Comparison of ENCODE assay signal across 8 cellular contexts in genomic region chr10:118341678-118342637, GRCh38. TPM values are rescaled to one million over a fixed set of nuclear protein-coding genes. Genes with fewer than 3 reads are reported as not detected.
DNase-seq lines count a peak whose midpoint lies in the region; ATAC-seq and TF ChIP-seq lines count a peak whose summit lies in the region.

Gene FAM204A (minus strand): TSS chr10:118342324. CDS start chr10:118336415, 5,909 bp downstream.

- intact Hi-C loops in Calu3 (cut with micrococcal nuclease; ENCODE audit: unreplicated experiment), result no loop called here

- H3K4me3 ChIP-seq in HUES64 (ENCODE audit: low read length) (peak within 1 kb of the TSS; percentile 90), OCI-LY1 (ENCODE audit: low read depth, low read length, poor library complexity, severe bottlenecking) (peak within 1 kb of the TSS; percentile 87)

- H3K9me3 ChIP-seq in HUES64 (ENCODE audit: insufficient read depth, low read depth, low read length), result no peaks in the 10 kb centered on the region
- H3K9me3 ChIP-seq in OCI-LY1 (ENCODE audit: low read length), result no peaks in the 10 kb centered on the region

- TF ChIP-seq CTCF in Calu3 (IDR thresholded peaks at IDR 0.05; ENCODE audit: unreplicated experiment), result no peak
- no peak for TF ChIP-seq CTCF in OCI-LY1 (IDR thresholded peaks at IDR 0.05; ENCODE audit: low read length)
- TF ChIP-seq CTCF in endothelial cell (IDR thresholded peaks at IDR 0.05; ENCODE audit: unreplicated experiment), result no peak
- TF ChIP-seq CTCF in mesothelial cell of epicardium (IDR thresholded peaks at IDR 0.05; ENCODE audit: unreplicated experiment), result no peak

- CTCF ChIA-PET in Calu3 (lab: Charles Lee), result interaction anchor here (0.6 kb wide), 1 partner anchor 31 kb away, joined by 3 read pairs; no protein-coding TSS in a partner anchor

- H4K20me1 ChIP-seq in OCI-LY1 (ENCODE audit: insufficient read depth, low read length), result no peaks in the 10 kb centered on the region

- H3K4me1 ChIP-seq in HUES64 (ENCODE audit: insufficient read depth, low read length) (0 out of 2 replicates have a peak, but pooled peaks cover 6% of the 10 kb centered on the region), OCI-LY1 (ENCODE audit: insufficient read depth, low read length, severe bottlenecking) (peaks cover 41% of the 10 kb centered on the region)

- H3K27ac ChIP-seq in HUES64 (ENCODE audit: low read depth, low read length), result peak within 1 kb of the TSS; percentile 54; the same call in 1 of the 2 replicates
- H3K27ac ChIP-seq in OCI-LY1 (ENCODE audit: low read depth, low read length, poor library complexity, severe bottlenecking), result peak within 1 kb of the TSS; percentile 27

- H3K79me2 ChIP-seq in OCI-LY1 (ENCODE audit: insufficient read depth, low read length), result peaks cover 31% of the 10 kb centered on the region

- H3K27ac Mint-ChIP-seq in Calu3 (ENCODE audit: unreplicated experiment) (peak within 1 kb of the TSS; percentile 88), endothelial cell (ENCODE audit: unreplicated experiment) (peak within 1 kb of the TSS; percentile 98), mesothelial cell of epicardium (peak within 1 kb of the TSS; percentile 98)

- no peaks in the 10 kb centered on the region for H3K27me3 ChIP-seq in HUES64 (ENCODE audit: insufficient read depth, low read length)
- H3K27me3 ChIP-seq in OCI-LY1 (ENCODE audit: insufficient read depth, low read length), result no peaks in the 10 kb centered on the region

- peak within 1 kb of the TSS; percentile 86 for H2AFZ ChIP-seq in OCI-LY1 (ENCODE audit: low read length)

- peak within 1 kb of the TSS; percentile 76 for H3K4me3 Mint-ChIP-seq in Calu3 (ENCODE audit: low read depth, unreplicated experiment)
- H3K4me3 Mint-ChIP-seq in endothelial cell (ENCODE audit: unreplicated experiment), result peak within 1 kb of the TSS; percentile 97
- peak within 1 kb of the TSS; percentile 92 for H3K4me3 Mint-ChIP-seq in mesothelial cell of epicardium

- peak; percentile 88 for DNase-seq in Calu3
- peak; percentile 96 for DNase-seq in activated CD8-positive, alpha-beta memory T cell treated with anti-CD3 and anti-CD28 coated beads, Interleukin-2, amount 50 U/mL, for 4 hours
- peak; percentile 92 for DNase-seq in endothelial cell (ENCODE audit: low spot score)
- peak; percentile 86 to 97 for DNase-seq in mesothelial cell of epicardium (ENCODE audit: low spot score in 2 of 2, unreplicated experiment in 2 of 2)
- DNase-seq in stimulated activated CD8-positive, alpha-beta memory T cell treated with anti-CD3 and anti-CD28 coated beads, Interleukin-15, amount 100 ng/mL, for 48 hours (ENCODE audit: low read depth in 2 of 2), result peak; percentile 87

- H3K36me3 Mint-ChIP-seq in Calu3 (ENCODE audit: insufficient read depth, unreplicated experiment) (peaks cover 16% of the 10 kb centered on the region), endothelial cell (ENCODE audit: low read depth, unreplicated experiment) (no peaks in the 10 kb centered on the region), mesothelial cell of epicardium (no peaks in the 10 kb centered on the region)

- H3K36me3 ChIP-seq in HUES64 (ENCODE audit: insufficient read depth, low read length), result peaks cover 9% of the 10 kb centered on the region; the same call in 1 of the 2 replicates
- peaks cover 12% of the 10 kb centered on the region; the same call in 1 of the 2 replicates for H3K36me3 ChIP-seq in OCI-LY1 (ENCODE audit: insufficient read depth, low read length)

- BruUV-seq in Calu3 (replicated peaks; lab: Mats Ljungman, UMichigan), result no TSS peak

- no peaks in the 10 kb centered on the region for H3K27me3 Mint-ChIP-seq in Calu3 (ENCODE audit: unreplicated experiment)
- peaks cover 2% of the 10 kb centered on the region for H3K27me3 Mint-ChIP-seq in endothelial cell (ENCODE audit: unreplicated experiment)
- peaks cover 8% of the 10 kb centered on the region for H3K27me3 Mint-ChIP-seq in mesothelial cell of epicardium (ENCODE audit: low read depth)

- ATAC-seq in GM21447 (IDR thresholded peaks at IDR 0.05; ENCODE audit: unreplicated experiment), result peak; percentile 100

- peak within 1 kb of the TSS; percentile 90 for H3K4me2 ChIP-seq in OCI-LY1 (ENCODE audit: low read length)

- H3K9ac ChIP-seq in HUES64 (ENCODE audit: low read depth, low read length), result peak within 1 kb of the TSS; percentile 75
- H3K9ac ChIP-seq in OCI-LY1 (ENCODE audit: low read length), result peak within 1 kb of the TSS; percentile 79

- H3K9me3 Mint-ChIP-seq in Calu3 (ENCODE audit: low read depth, unreplicated experiment) (no peaks in the 10 kb centered on the region), endothelial cell (ENCODE audit: unreplicated experiment) (no peaks in the 10 kb centered on the region), mesothelial cell of epicardium (no peaks in the 10 kb centered on the region)

- H3F3A ChIP-seq in OCI-LY1 (ENCODE audit: insufficient read depth, low read length), result no peaks in the 10 kb centered on the region

- H3K9me2 ChIP-seq in OCI-LY1 (ENCODE audit: low read depth, low read length), result no peaks in the 10 kb centered on the region

- under 1% methylated on average over 48 of the region's 48 CpGs for WGBS in HUES64

- H3K4me1 Mint-ChIP-seq in Calu3 (ENCODE audit: low read depth, unreplicated experiment) (peaks cover 5% of the 10 kb centered on the region), endothelial cell (ENCODE audit: unreplicated experiment) (peaks cover 20% of the 10 kb centered on the region), mesothelial cell of epicardium (peaks cover 22% of the 10 kb centered on the region)

RNA-seq across cellular contexts. Expression of gene FAM204A, which starts in this region (rescaled TPM):
- total RNA-seq in Calu3 (2022) (34.0 and 40.6 TPM in 2 replicates), endothelial cell (ENCODE audit: unreplicated experiment) (77.4 TPM), mesothelial cell of epicardium (53.0 to 54.6 TPM (median 53.4 TPM) in 3 replicates)
- polyA plus RNA-seq in HUES64 (2013, experiment 1 of 2), result 27.5 TPM
- polyA plus RNA-seq in HUES64 (2013, experiment 2 of 2), result 32.0 TPM

Comparison
In these comparisons a context has a peak if more than half of its experiments do, and no peak if none do; other contexts are left out.
1. Peak in every context shown above with its lines: DNase-seq, ATAC-seq, H3K4me3 ChIP-seq and H3K27ac ChIP-seq.